ENCODE assay signal across 15 cellular contexts in the genomic region with DNA sequence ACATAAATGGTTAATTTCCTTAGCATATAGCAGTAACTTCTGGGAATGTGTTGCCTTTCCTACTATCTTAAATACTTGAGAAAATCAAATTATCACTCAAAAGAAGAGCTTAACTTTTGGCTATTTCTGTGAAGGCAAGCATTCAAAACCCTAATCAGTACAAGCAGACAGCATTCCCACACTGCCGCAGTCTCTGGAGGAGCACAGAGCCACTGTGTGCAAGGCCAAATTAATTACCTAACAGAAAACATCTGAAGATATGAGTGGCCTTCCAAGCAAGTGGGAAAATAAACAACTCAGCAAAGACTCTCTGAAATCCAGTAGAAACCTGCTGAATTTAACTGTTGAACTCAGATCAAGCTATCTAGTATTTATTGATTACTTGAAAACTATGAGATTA.
DNase-seq lines count a peak whose midpoint lies in the region; ATAC-seq and TF ChIP-seq lines count a peak whose summit lies in the region.
"Had no signal": no experiment of that assay in that cellular context is flagged by ENCODE, and none has a peak within 500 bp of the region (broad histone marks: within the 10 kb centered on the region; RNA-seq: fewer than 3 reads in every experiment).

No MANE protein-coding gene starts in this region.

- H3K4me3 Mint-ChIP-seq in osteocyte (ENCODE audit: unreplicated experiment) (no peak overlapping the region), Calu3 (ENCODE audit: low read depth, unreplicated experiment) (no peak overlapping the region)
- H3K4me3 Mint-ChIP-seq: activated naive CD4-positive, alpha-beta T cell treated with anti-CD3 and anti-CD28 coated beads, Interleukin-2, amount 10 ng/mL, durations not matched to agents 7 days and 5 days had no signal

- CTCF ChIA-PET in Calu3 (lab: Charles Lee), result no interaction called here

- intact Hi-C loops in ascending aorta (cut with DNase I), result no loop called here
- intact Hi-C loops in Right ventricle myocardium superior (cut with DNase I), result no loop called here
- intact Hi-C loops in Calu3 (cut with micrococcal nuclease; ENCODE audit: unreplicated experiment), result no loop called here

- H3K4me1 Mint-ChIP-seq in osteocyte (ENCODE audit: unreplicated experiment) (peaks cover 47% of the 10 kb centered on the region), Calu3 (ENCODE audit: low read depth, unreplicated experiment) (no peaks in the 10 kb centered on the region)
- H3K4me1 Mint-ChIP-seq: activated naive CD4-positive, alpha-beta T cell treated with anti-CD3 and anti-CD28 coated beads, Interleukin-2, amount 10 ng/mL, durations not matched to agents 7 days and 5 days had no signal

- H3K9me3 Mint-ChIP-seq in osteocyte (ENCODE audit: unreplicated experiment) (no peaks in the 10 kb centered on the region), Calu3 (ENCODE audit: low read depth, unreplicated experiment) (no peaks in the 10 kb centered on the region)
- H3K9me3 Mint-ChIP-seq: activated naive CD4-positive, alpha-beta T cell treated with anti-CD3 and anti-CD28 coated beads, Interleukin-2, amount 10 ng/mL, durations not matched to agents 7 days and 5 days had no signal

- BruUV-seq in Calu3 (replicated peaks; lab: Mats Ljungman, UMichigan), result no TSS peak

- H3K27ac ChIP-seq in ascending aorta (peak overlapping the region; percentile 71 to 91), upper lobe of left lung (peak overlapping the region in 3 of 4 donors; percentile 10 to 79 (median 68))
- H3K27ac ChIP-seq: BLaER1 treated with 17β-estradiol and CSF1 and Interleukin-3, amounts not matched to agents 10 nM and 100 nM; foreskin keratinocyte; SJCRH30 had no signal

- H3K36me3 ChIP-seq in ascending aorta (peaks cover 7 to 9% of the 10 kb centered on the region in 2 donors), upper lobe of left lung (peaks cover 0 to 22% (median 0%) of the 10 kb centered on the region in 4 donors)
- H3K36me3 ChIP-seq: BLaER1 treated with 17β-estradiol and CSF1 and Interleukin-3, amounts not matched to agents 10 nM and 100 nM had no signal

- peaks cover 40% of the 10 kb centered on the region for H3K36me3 Mint-ChIP-seq in osteocyte (ENCODE audit: unreplicated experiment)
- H3K36me3 Mint-ChIP-seq in Calu3 (ENCODE audit: insufficient read depth, unreplicated experiment), result no peaks in the 10 kb centered on the region
- H3K36me3 Mint-ChIP-seq: activated naive CD4-positive, alpha-beta T cell treated with anti-CD3 and anti-CD28 coated beads, Interleukin-2, amount 10 ng/mL, durations not matched to agents 7 days and 5 days had no signal

- H3K27me3 ChIP-seq in ascending aorta, result no peaks in the 10 kb centered on the region
- no peaks in the 10 kb centered on the region for H3K27me3 ChIP-seq in upper lobe of left lung
- H3K27me3 ChIP-seq: BLaER1 treated with 17β-estradiol and CSF1 and Interleukin-3, amounts not matched to agents 10 nM and 100 nM; foreskin keratinocyte; SJCRH30 had no signal

- peak in 1 of 2 donors; percentile 63 for DNase-seq in ascending aorta (ENCODE audit: low spot score in 2 of 2)
- DNase-seq in Right ventricle myocardium superior, result no peak
- DNase-seq in osteocyte (ENCODE audit: extremely low spot score, unreplicated experiment), result no peak
- no peak for DNase-seq in upper lobe of left lung
- DNase-seq in GM19240 (ENCODE audit: insufficient read length, low spot score), result no peak
- no peak for DNase-seq in Calu3
- DNase-seq in GM03348 (ENCODE audit: low spot score), result no peak
- DNase-seq: activated naive CD4-positive, alpha-beta T cell treated with anti-CD3 and anti-CD28 coated beads, Interleukin-2, amount 10 ng/mL, durations not matched to agents 7 days and 5 days; DMS153; effector CD4-positive, alpha-beta T cell; foreskin keratinocyte; SJCRH30; small intestine; stimulated activated naive CD4-positive, alpha-beta T cell treated with Interleukin-2 at 50 U/mL for 16 hours had no signal

- H3K27ac Mint-ChIP-seq in osteocyte (ENCODE audit: unreplicated experiment) (peak overlapping the region; percentile 89), Calu3 (ENCODE audit: unreplicated experiment) (no peak overlapping the region)
- H3K27ac Mint-ChIP-seq: activated naive CD4-positive, alpha-beta T cell treated with anti-CD3 and anti-CD28 coated beads, Interleukin-2, amount 10 ng/mL, durations not matched to agents 7 days and 5 days had no signal

- no peak for TF ChIP-seq EP300 in upper lobe of left lung (IDR thresholded peaks at IDR 0.05)

- ATAC-seq in Right ventricle myocardium superior (ENCODE audit: poor library complexity), result peak; percentile 72
- peak in 1 of 2 donors; percentile 51 for ATAC-seq in upper lobe of left lung (ENCODE audit: low FRiP score in 2 of 2)
- ATAC-seq: foreskin keratinocyte had no signal

- H3K4me1 ChIP-seq in ascending aorta (peaks cover 20 to 61% of the 10 kb centered on the region in 2 donors), upper lobe of left lung (peaks cover 21 to 45% (median 34%) of the 10 kb centered on the region in 4 donors)
- H3K4me1 ChIP-seq: foreskin keratinocyte, SJCRH30 had no signal

- no peak for TF ChIP-seq POLR2A in upper lobe of left lung (IDR thresholded peaks at IDR 0.05)

- 50 to 54% methylated on average over 1 of the region's 1 CpG for WGBS in upper lobe of left lung, 2 donors

- H3K27me3 Mint-ChIP-seq in osteocyte (ENCODE audit: unreplicated experiment) (no peaks in the 10 kb centered on the region), Calu3 (ENCODE audit: unreplicated experiment) (no peaks in the 10 kb centered on the region)

- TF ChIP-seq CTCF in ascending aorta (IDR thresholded peaks at IDR 0.05) (no peak), osteocyte (IDR thresholded peaks at IDR 0.05) (no peak), upper lobe of left lung (IDR thresholded peaks at IDR 0.05) (no peak), Calu3 (IDR thresholded peaks at IDR 0.05; ENCODE audit: unreplicated experiment) (no peak)

- H3K4me3 ChIP-seq in ascending aorta (no peak overlapping the region), upper lobe of left lung (no peak overlapping the region)
- H3K4me3 ChIP-seq: BLaER1 treated with 17β-estradiol and CSF1 and Interleukin-3, amounts not matched to agents 10 nM and 100 nM; SJCRH30 had no signal

- no peaks in the 10 kb centered on the region for H3K9me3 ChIP-seq in ascending aorta
- no peaks in the 10 kb centered on the region for H3K9me3 ChIP-seq in upper lobe of left lung
- H3K9me3 ChIP-seq: BLaER1 treated with 17β-estradiol and CSF1 and Interleukin-3, amounts not matched to agents 10 nM and 100 nM; SJCRH30 had no signal
